1 cellular context compared by ENCODE assay signal in genomic region chr1:3926956-3927355, GRCh38.
TF ChIP-seq lines count a peak whose summit lies in the region.

No MANE protein-coding gene starts in this region.

TF ChIP-seq in K562, 482 proteins besides CTCF, POLR2A, EP300 and RAD21 (continued from another document):
- TF ChIP-seq MGA (IDR thresholded peaks at IDR 0.05) (0 out of 2 replicates have a peak, but pooled peaks have one; percentile 13), FOXJ3 (CRISPR knock-in tag; IDR thresholded peaks at IDR 0.05) (no peak), HDAC1 (IDR thresholded peaks at IDR 0.05) (peak in 1 of 2 experiments; percentile 42; a peak in 1 of 4 replicates), GATA2 (CRISPR knock-in tag; IDR thresholded peaks at IDR 0.05) (peak; percentile 62), GATAD2B (IDR thresholded peaks at IDR 0.05; ENCODE audit: borderline replicate concordance) (peak; percentile 75; the same call in 1 of the 2 replicates), MTA1 (IDR thresholded peaks at IDR 0.05; ENCODE audit: borderline replicate concordance) (peak; percentile 91), HMGXB4 (CRISPR knock-in tag; IDR thresholded peaks at IDR 0.05) (no peak), CUX1 (CRISPR knock-in tag; IDR thresholded peaks at IDR 0.05) (peak; percentile 85), DACH1 (IDR thresholded peaks at IDR 0.05; ENCODE audit: partially characterized antibody) (peak; percentile 95), MIER1 (IDR thresholded peaks at IDR 0.05; ENCODE audit: low read depth) (0 out of 2 replicates have a peak, but pooled peaks have one; percentile 30), BCOR (IDR thresholded peaks at IDR 0.05) (peak; percentile 85), CHAMP1 (IDR thresholded peaks at IDR 0.05) (peak; percentile 42; the same call in 1 of the 2 replicates)
